Comparison of ENCODE assay signal across 9 cellular contexts in genomic region chr6:144219056-144219685, GRCh38.
DNase-seq lines count a peak whose midpoint lies in the region; ATAC-seq, FAIRE-seq and TF ChIP-seq lines count a peak whose summit lies in the region.
"Had no signal": no experiment of that assay in that cellular context is flagged by ENCODE, and none has a peak within 500 bp of the region (broad histone marks: within the 10 kb centered on the region; RNA-seq: fewer than 3 reads in every experiment).

No MANE protein-coding gene starts in this region.

- H3K4me3 Mint-ChIP-seq in activated T-helper 17 cell treated with anti-CD3 and anti-CD28 coated beads, Interleukin-2, amount 50 U/mL, for 72 hours = no peak overlapping the region
- H3K4me3 Mint-ChIP-seq: activated B cell treated with CpG ODN at 0.5 μM for 24 hours had no signal

- H3K9me3 ChIP-seq in RWPE2 (ENCODE audit: severe bottlenecking) = no peaks in the 10 kb centered on the region
- no peaks in the 10 kb centered on the region for H3K9me3 ChIP-seq in small intestine (ENCODE audit: control insufficient read depth, low read depth)

- FAIRE-seq in small intestine (lab: Jason Lieb, UNC) = no peak

- H3K27me3 Mint-ChIP-seq in activated T-helper 17 cell treated with anti-CD3 and anti-CD28 coated beads, Interleukin-2, amount 50 U/mL, for 72 hours = no peaks in the 10 kb centered on the region

- H3K27me3 ChIP-seq in RWPE2 (ENCODE audit: insufficient read depth, poor library complexity, severe bottlenecking) (no peaks in the 10 kb centered on the region), small intestine (ENCODE audit: control insufficient read depth in 2 of 2, insufficient read depth in 2 of 2, low read length in 2 of 2) (no peaks in the 10 kb centered on the region)

- H3K36me3 ChIP-seq in RWPE2 (ENCODE audit: low read depth) = no peaks in the 10 kb centered on the region
- no peaks in the 10 kb centered on the region for H3K36me3 ChIP-seq in small intestine (ENCODE audit: control insufficient read depth in 2 of 2, insufficient read depth in 2 of 2, low read length in 2 of 2)

- intact Hi-C loops in left cardiac atrium (cut with DNase I) = loop anchor here (5.0 to 10.0 kb wide), 3 partner anchors 67 to 256 kb away; partner anchors contain the start of gene STX11 (in 1 of the 2)

- TF ChIP-seq CTCF in RWPE2 (IDR thresholded peaks at IDR 0.05; ENCODE audit: poor library complexity, severe bottlenecking) = peak; percentile 86

- H3K4me1 Mint-ChIP-seq in activated T-helper 17 cell treated with anti-CD3 and anti-CD28 coated beads, Interleukin-2, amount 50 U/mL, for 72 hours = peaks cover 36% of the 10 kb centered on the region

- H3K27ac ChIP-seq in RWPE2 (ENCODE audit: poor library complexity, severe bottlenecking) (no peak overlapping the region), small intestine (ENCODE audit: low read depth in 1 of 2, low read length in 1 of 2) (no peak overlapping the region)

- H3K4me1 ChIP-seq in RWPE2 (ENCODE audit: insufficient read depth, poor library complexity, severe bottlenecking) (no peaks in the 10 kb centered on the region), small intestine (ENCODE audit: control insufficient read depth in 2 of 2, insufficient read depth in 1 of 2, low read depth in 1 of 2, low read length in 1 of 2) (peaks cover 0 to 4% of the 10 kb centered on the region in 2 donors)

- H3K4me3 ChIP-seq in RWPE2 (ENCODE audit: severe bottlenecking) (no peak overlapping the region), small intestine (ENCODE audit: low read depth in 1 of 2, low read length in 2 of 2) (no peak overlapping the region)

- no peak overlapping the region for H3K27ac Mint-ChIP-seq in activated T-helper 17 cell treated with anti-CD3 and anti-CD28 coated beads, Interleukin-2, amount 50 U/mL, for 72 hours

- DNase-seq in DMS153 treated with DMSO at 0.1 percent for 48 hours (lab: John Stamatoyannopoulos, UW; ENCODE audit: unreplicated experiment) (peak; percentile 8), HPDE6-E6E7 (ENCODE audit: extremely low spot score) (peak; percentile 21), RWPE2 (ENCODE audit: low spot score) (no peak), fibroblast of the conjunctiva (ENCODE audit: low read depth) (peak; percentile 50), small intestine (peak; percentile 56), left cardiac atrium (no peak)
- DNase-seq: activated B cell treated with CpG ODN at 0.5 μM for 24 hours had no signal

- ATAC-seq in RWPE2 (ENCODE audit: low read depth) = no peak
- no peak for ATAC-seq in activated T-helper 17 cell treated with anti-CD3 and anti-CD28 coated beads, Interleukin-2, amount 50 U/mL, for 72 hours (replicated peaks)
- no peak for ATAC-seq in HG03097 (IDR thresholded peaks at IDR 0.05; ENCODE audit: low FRiP score, unreplicated experiment)
- ATAC-seq in left cardiac atrium = no peak

- no peaks in the 10 kb centered on the region for H3K9me3 Mint-ChIP-seq in activated T-helper 17 cell treated with anti-CD3 and anti-CD28 coated beads, Interleukin-2, amount 50 U/mL, for 72 hours
- H3K9me3 Mint-ChIP-seq: activated B cell treated with CpG ODN at 0.5 μM for 24 hours had no signal

- WGBS in small intestine, 3 donors = 47 to 62% (median 54%) methylated on average over 3 of the region's 3 CpGs

- H3K36me3 Mint-ChIP-seq in activated T-helper 17 cell treated with anti-CD3 and anti-CD28 coated beads, Interleukin-2, amount 50 U/mL, for 72 hours (ENCODE audit: low read depth) = peaks cover 22% of the 10 kb centered on the region

Comparison
In these comparisons a context has a peak if more than half of its experiments do, and no peak if none do; other contexts are left out.
1. DNase-seq: peak in DMS153 treated with DMSO at 0.1 percent for 48 hours (single experiment), HPDE6-E6E7 (single experiment), fibroblast of the conjunctiva (single experiment) and small intestine (single experiment); none in RWPE2 (single experiment) and left cardiac atrium (single experiment).